8 cellular contexts compared by ENCODE assay signal in genomic region chr15:41231536-41231935, GRCh38. TPM values are rescaled to one million over a fixed set of nuclear protein-coding genes. Genes with fewer than 3 reads are reported as not detected.
DNase-seq lines count a peak whose midpoint lies in the region; ATAC-seq and TF ChIP-seq lines count a peak whose summit lies in the region.

No MANE protein-coding gene starts in this region.

- H3K4me3 ChIP-seq in cardiac fibroblast (replicated peaks in 1 of 2; ENCODE audit: low read depth in 2 of 2, low read length in 2 of 2) (peak overlapping the region; percentile 85 to 99), mesenchymal stem cell (ENCODE audit: insufficient read depth in 1 of 2, low read depth in 1 of 2, low read length in 2 of 2) (peak overlapping the region; percentile 96 to 100), upper lobe of right lung (peak overlapping the region; percentile 80)

- ATAC-seq in upper lobe of right lung (no peak), GM21390 (IDR thresholded peaks at IDR 0.05; ENCODE audit: unreplicated experiment) (no peak)

- no peak overlapping the region for H4K91ac ChIP-seq in mesenchymal stem cell (ENCODE audit: low read length)

- H3K4me1 ChIP-seq in mesenchymal stem cell (ENCODE audit: control insufficient read depth, insufficient read depth, low read depth, low read length) (peaks cover 6% of the 10 kb centered on the region), upper lobe of right lung (peaks cover 4% of the 10 kb centered on the region)

- DNase-seq in activated naive CD4-positive, alpha-beta T cell treated with anti-CD3 and anti-CD28 coated beads, Interleukin-2, amount 10 ng/mL, durations not matched to agents 7 days and 5 days, result no peak
- DNase-seq in activated naive CD4-positive, alpha-beta T cell (lab: John Stamatoyannopoulos, UW), result no peak
- peak; percentile 16 to 18 for DNase-seq in cardiac fibroblast (ENCODE audit: low read depth in 2 of 2)
- no peak for DNase-seq in mesenchymal stem cell
- no peak for DNase-seq in upper lobe of right lung
- no peak for DNase-seq in NCI-H2029 treated with DMSO at 0.1 percent for 48 hours (lab: John Stamatoyannopoulos, UW)
- no peak for DNase-seq in activated CD4-positive, CD25-positive, alpha-beta regulatory T cell treated with anti-CD3 and anti-CD28 coated beads, Interleukin-2, amount 50 U/mL, for 72 hours

- H3K4me3 Mint-ChIP-seq in activated naive CD4-positive, alpha-beta T cell treated with anti-CD3 and anti-CD28 coated beads, Interleukin-2, amount 10 ng/mL, durations not matched to agents 7 days and 5 days, result peak overlapping the region; percentile 86

- no peak overlapping the region for H3K23ac ChIP-seq in mesenchymal stem cell (ENCODE audit: low read length in 2 of 2)

- H4K8ac ChIP-seq in mesenchymal stem cell (ENCODE audit: low read length), result peak overlapping the region; percentile 84

- H2BK120ac ChIP-seq in mesenchymal stem cell (ENCODE audit: low read depth, low read length), result peak overlapping the region; percentile 86

- no peak overlapping the region for H3K27ac ChIP-seq in mesenchymal stem cell (ENCODE audit: low read length, poor library complexity, severe bottlenecking)
- peak overlapping the region; percentile 85 for H3K27ac ChIP-seq in upper lobe of right lung

- H2BK15ac ChIP-seq in mesenchymal stem cell (ENCODE audit: low read depth, poor library complexity, severe bottlenecking), result peak overlapping the region; percentile 60

- no peak overlapping the region for H2BK5ac ChIP-seq in mesenchymal stem cell (ENCODE audit: low read depth, low read length, poor library complexity, severe bottlenecking)

- peak overlapping the region in 1 of 2 experiments; percentile 38 for H3K14ac ChIP-seq in mesenchymal stem cell (ENCODE audit: low read length in 2 of 2)

- H3K9me3 ChIP-seq in mesenchymal stem cell (ENCODE audit: control insufficient read depth, low read length), result no peaks in the 10 kb centered on the region
- H3K9me3 ChIP-seq in upper lobe of right lung, result no peaks in the 10 kb centered on the region

- peak overlapping the region; percentile 22 to 57 for H3K4ac ChIP-seq in mesenchymal stem cell (ENCODE audit: low read depth in 1 of 2, low read length in 2 of 2)

- H3K4me1 Mint-ChIP-seq in activated naive CD4-positive, alpha-beta T cell treated with anti-CD3 and anti-CD28 coated beads, Interleukin-2, amount 10 ng/mL, durations not matched to agents 7 days and 5 days, result peaks cover 37% of the 10 kb centered on the region

- peak overlapping the region; percentile 55 to 86 for H3K18ac ChIP-seq in mesenchymal stem cell (ENCODE audit: low read depth in 1 of 2, low read length in 2 of 2)

- peak overlapping the region; percentile 90 for H3K27ac Mint-ChIP-seq in activated naive CD4-positive, alpha-beta T cell treated with anti-CD3 and anti-CD28 coated beads, Interleukin-2, amount 10 ng/mL, durations not matched to agents 7 days and 5 days

- H2AFZ ChIP-seq in mesenchymal stem cell (ENCODE audit: low read depth, low read length), result peak overlapping the region; percentile 1

- H3K36me3 ChIP-seq in mesenchymal stem cell (ENCODE audit: control insufficient read depth in 1 of 2, insufficient read depth in 2 of 2, low read depth in 1 of 2, low read length in 2 of 2) (peaks cover 0 to 6% of the 10 kb centered on the region in 2 experiments), upper lobe of right lung (no peaks in the 10 kb centered on the region)

- no peaks in the 10 kb centered on the region for H3K9me3 Mint-ChIP-seq in activated naive CD4-positive, alpha-beta T cell treated with anti-CD3 and anti-CD28 coated beads, Interleukin-2, amount 10 ng/mL, durations not matched to agents 7 days and 5 days

- CTCF ChIA-PET in activated naive CD4-positive, alpha-beta T cell treated with anti-CD3 and anti-CD28 coated beads, Interleukin-2, amount 10 ng/mL, durations not matched to agents 7 days and 5 days (lab: Charles Lee), result interaction anchor here (0.6 to 1.2 kb wide), 7 partner anchors 23 to 309 kb away, joined by 3 read pairs; partner anchors contain the start of gene OIP5

- peaks cover 14% of the 10 kb centered on the region for H3K27me3 Mint-ChIP-seq in activated naive CD4-positive, alpha-beta T cell treated with anti-CD3 and anti-CD28 coated beads, Interleukin-2, amount 10 ng/mL, durations not matched to agents 7 days and 5 days

- no peak overlapping the region for H2AK5ac ChIP-seq in mesenchymal stem cell (ENCODE audit: low read length, severe bottlenecking)

- peaks cover 10% of the 10 kb centered on the region for H3K36me3 Mint-ChIP-seq in activated naive CD4-positive, alpha-beta T cell treated with anti-CD3 and anti-CD28 coated beads, Interleukin-2, amount 10 ng/mL, durations not matched to agents 7 days and 5 days

- peaks cover 15% of the 10 kb centered on the region for H3K79me1 ChIP-seq in mesenchymal stem cell (replicated peaks; ENCODE audit: low read length, poor library complexity, severe bottlenecking)

- intact Hi-C loops in upper lobe of right lung (cut with DNase I), result no loop called here

- H3K27me3 ChIP-seq in mesenchymal stem cell (ENCODE audit: control insufficient read depth in 1 of 2, insufficient read depth in 1 of 2, low read length in 2 of 2) (no peaks in the 10 kb centered on the region), upper lobe of right lung (no peaks in the 10 kb centered on the region)

- peak overlapping the region; percentile 95 for H3K4me2 ChIP-seq in mesenchymal stem cell (ENCODE audit: low read length, poor library complexity, severe bottlenecking)

- 4% methylated on average over 11 of the region's 12 CpGs for WGBS in mesenchymal stem cell

- H2BK12ac ChIP-seq in mesenchymal stem cell (ENCODE audit: low read length in 2 of 2), result peak overlapping the region in 1 of 2 experiments; percentile 61

- H3K9ac ChIP-seq in mesenchymal stem cell (ENCODE audit: low read length), result peak overlapping the region; percentile 96

- TF ChIP-seq CTCF in cardiac fibroblast (IDR thresholded peaks at IDR 0.05; ENCODE audit: low read depth, low read length) (no peak), upper lobe of right lung (IDR thresholded peaks at IDR 0.05) (no peak)

RNA-seq across cellular contexts. Expression of gene CHP1, which starts 0.5 kb away (rescaled TPM):
- polyA plus RNA-seq in mesenchymal stem cell (2013, experiment 1 of 2), result 130 TPM
- 126 TPM for polyA plus RNA-seq in mesenchymal stem cell (2013, experiment 2 of 2)
- 175 TPM for total RNA-seq in upper lobe of right lung

RNA-seq across cellular contexts. Expression of gene EXD1, which starts 1.0 kb away (rescaled TPM):
- polyA plus RNA-seq in mesenchymal stem cell (2013, experiment 1 of 2), result not detected
- polyA plus RNA-seq in mesenchymal stem cell (2013, experiment 2 of 2), result not detected
- total RNA-seq in upper lobe of right lung, result not detected

Comparison
In these comparisons a context has a peak if more than half of its experiments do, and no peak if none do; other contexts are left out.
1. DNase-seq: peak in cardiac fibroblast (2 of 2); none in activated naive CD4-positive, alpha-beta T cell treated with anti-CD3 and anti-CD28 coated beads, Interleukin-2, amount 10 ng/mL, durations not matched to agents 7 days and 5 days (single experiment), activated naive CD4-positive, alpha-beta T cell (0 of 4), mesenchymal stem cell (single experiment), upper lobe of right lung (single experiment), NCI-H2029 treated with DMSO at 0.1 percent for 48 hours (single experiment) and activated CD4-positive, CD25-positive, alpha-beta regulatory T cell treated with anti-CD3 and anti-CD28 coated beads, Interleukin-2, amount 50 U/mL, for 72 hours (single experiment).
2. Peak in every context shown above with its lines, with median percentiles within 50 percentile points of each other: H3K4me3 ChIP-seq.